Comparison of ENCODE assay signal across 8 cellular contexts in genomic region chr20:46022411-46023147, GRCh38. TPM values are rescaled to one million over a fixed set of nuclear protein-coding genes. Genes with fewer than 3 reads are reported as not detected.
DNase-seq lines count a peak whose midpoint lies in the region; ATAC-seq and TF ChIP-seq lines count a peak whose summit lies in the region.

No MANE protein-coding gene starts in this region.

- H3K27ac ChIP-seq in PC-3 (ENCODE audit: low read length): no peak overlapping the region
- H3K27ac ChIP-seq in thyroid gland: no peak overlapping the region

- no peaks in the 10 kb centered on the region for H4K20me1 ChIP-seq in PC-3 (ENCODE audit: low read length)

- TF ChIP-seq CTCF in AG10803 (conservative IDR thresholded peaks at IDR 0.05; ENCODE audit: low read length) (peak; percentile 65), PC-3 (conservative IDR thresholded peaks at IDR 0.05; ENCODE audit: low read depth, low read length) (peak; percentile 70), thyroid gland (IDR thresholded peaks at IDR 0.05) (peak in 5 of 6 experiments; percentile 34 to 80 (median 57))

- POLR2A ChIA-PET in PC-3 (lab: Charles Lee; ENCODE audit: unreplicated experiment): no interaction called here

- no peaks in the 10 kb centered on the region for H3K9me3 ChIP-seq in HAP-1
- H3K9me3 ChIP-seq in PC-3 (ENCODE audit: low read length): no peaks in the 10 kb centered on the region
- no peaks in the 10 kb centered on the region for H3K9me3 ChIP-seq in thyroid gland

- H3K36me3 ChIP-seq in HAP-1 (replicated peaks): no peaks in the 10 kb centered on the region
- no peaks in the 10 kb centered on the region for H3K36me3 ChIP-seq in PC-3 (ENCODE audit: low read depth, low read length)
- no peaks in the 10 kb centered on the region for H3K36me3 ChIP-seq in thyroid gland

- BruUV-seq in PC-3 (replicated peaks; lab: Mats Ljungman, UMichigan): no TSS peak

- ATAC-seq in PC-3: peak; percentile 41

- H3K4me3 ChIP-seq in AG10803 (ENCODE audit: low read length) (peak overlapping the region; percentile 29), HAP-1 (peak overlapping the region; percentile 79), PC-3 (ENCODE audit: low read length) (peak overlapping the region; percentile 71), thyroid gland (replicated peaks in 1 of 3) (no peak overlapping the region)

- WGBS in thyroid gland, 2 donors: 1 to 3% methylated on average over 26 to 37 of the region's 37 CpGs

- in situ Hi-C loops in HAP-1 (cut with MboI; ENCODE audit: low sequenced_read_pairs): no loop called here

- H2AFZ ChIP-seq in PC-3 (ENCODE audit: low read length): peak overlapping the region; percentile 84

- H3K4me2 ChIP-seq in PC-3 (ENCODE audit: low read length): peak overlapping the region; percentile 90

- no peak for TF ChIP-seq POLR2A in thyroid gland (IDR thresholded peaks at IDR 0.05)

- intact Hi-C loops in PC-3 (cut with micrococcal nuclease): loop anchor here (1.0 to 10.0 kb wide), 3 partner anchors 65 to 412 kb away; no protein-coding TSS in a partner anchor
- intact Hi-C loops in thyroid gland (cut with DNase I): loop anchor here (5.0 kb wide), 1 partner anchor 155 kb away; no protein-coding TSS in a partner anchor

- no peaks in the 10 kb centered on the region for H3K9me2 ChIP-seq in PC-3 (replicated peaks; ENCODE audit: low read length)

- CTCF ChIA-PET in PC-3 (lab: Charles Lee): interaction anchor here (0.6 to 1.5 kb wide), 13 partner anchors 15 to 792 kb away, joined by 3 to 13 read pairs (median 4); no protein-coding TSS in a partner anchor

- no peaks in the 10 kb centered on the region for H3K27me3 ChIP-seq in HAP-1 (ENCODE audit: low read depth)
- H3K27me3 ChIP-seq in PC-3 (ENCODE audit: low read length): no peaks in the 10 kb centered on the region
- H3K27me3 ChIP-seq in thyroid gland: peaks cover 17% of the 10 kb centered on the region

- H3K4me1 ChIP-seq in HAP-1 (peaks cover 3% of the 10 kb centered on the region; the same call in 1 of the 2 replicates), PC-3 (ENCODE audit: insufficient read depth, low read length) (peaks cover 8% of the 10 kb centered on the region; the same call in 1 of the 2 replicates), thyroid gland (peaks cover 4 to 13% of the 10 kb centered on the region in 2 donors)

- H3K9ac ChIP-seq in PC-3 (ENCODE audit: low read length): no peak overlapping the region

- H3F3A ChIP-seq in PC-3 (ENCODE audit: low read length, unreplicated experiment): no peaks in the 10 kb centered on the region

- DNase-seq in AG10803 (ENCODE audit: low read depth) (peak; percentile 12), HAP-1 (ENCODE audit: low spot score in 2 of 2) (peak; percentile 44 to 84), PC-3 (peak; percentile 68), activated T-helper 1 cell treated with Interleukin-2 at 50 U/mL for 16 hours (ENCODE audit: low read depth) (peak; percentile 50), fibroblast of peridontal ligament (ENCODE audit: extremely low read depth) (peak; percentile 17), nucleus accumbens (lab: John Stamatoyannopoulos, UW) (peak in 44 of 56 donors; percentile 15 to 80 (median 42)), thyroid gland (peak; percentile 40 to 48), hepatic stellate cell (ENCODE audit: low spot score) (no peak)

- no peaks in the 10 kb centered on the region for H3K79me2 ChIP-seq in PC-3 (ENCODE audit: low read length)

RNA-seq across cellular contexts. Expression of gene SLC12A5, which starts 6.4 kb away (rescaled TPM):
- 2.4 TPM in 1 of 2 replicates, not detected in the other for total RNA-seq in PC-3 (2014; rRNA removed)
- total RNA-seq in thyroid gland: 1 to 10 TPM in 1 of 4 donors, not detected in 3; 1.6 TPM

RNA-seq across cellular contexts. Expression of gene MMP9, which starts 13.9 kb away (rescaled TPM):
- total RNA-seq in PC-3 (2014; rRNA removed) (0.77 and 1.0 TPM in 2 replicates), thyroid gland (1 to 10 TPM in 2 of 4 donors, under 1 TPM in 2; 0.33 to 1.4 (median 1.1) TPM)

RNA-seq across cellular contexts. Expression of gene ZNF335, which starts 50.6 kb away (rescaled TPM):
- total RNA-seq in PC-3 (2014; rRNA removed) (32.2 and 36.9 TPM in 2 replicates), thyroid gland (10 to 100 TPM; 18.1 to 31.6 (median 25.6) TPM)

Comparison
In these comparisons a context has a peak if more than half of its experiments do, and no peak if none do; other contexts are left out.
1. H3K4me3 ChIP-seq: peak in AG10803 (single experiment), HAP-1 (single experiment) and PC-3 (single experiment); none in thyroid gland (0 of 3).
2. Peak in every context shown above with its lines, with median percentiles within 50 percentile points of each other: CTCF ChIP-seq.